In genomic region chrX:107777536-107777832, GRCh38 we compare ENCODE assay signal across 10 cellular contexts. TPM values are rescaled to one million over a fixed set of nuclear protein-coding genes. Genes with fewer than 3 reads are reported as not detected.
A peak's percentile ranks its signal among the peaks of the same experiment; 100 is the strongest.
DNase-seq lines count a peak whose midpoint lies in the region; TF ChIP-seq lines count a peak whose summit lies in the region.
"Had no signal": no experiment of that assay in that cellular context is flagged by ENCODE, and none has a peak within 500 bp of the region (broad histone marks: within the 10 kb centered on the region; RNA-seq: fewer than 3 reads in every experiment).

Gene NCBP2L, plus strand, starts transcription at chrX:107777733. Its CDS starts 16,488 bp downstream, at chrX:107794221.

- TF ChIP-seq POLR2A in esophagus squamous epithelium (IDR thresholded peaks at IDR 0.05): no peak

- peak within 1 kb of the TSS; percentile 42 for H3K27ac Mint-ChIP-seq in Calu3 (ENCODE audit: unreplicated experiment)

- CTCF ChIA-PET in Calu3 (lab: Charles Lee): interaction anchor here (0.6 to 3.7 kb wide), 15 partner anchors 9 to 239 kb away, joined by 3 to 51 read pairs (median 5); partner anchors contain the start of gene PRPS1

- H3K27me3 ChIP-seq in SJCRH30: no peaks in the 10 kb centered on the region
- no peaks in the 10 kb centered on the region for H3K27me3 ChIP-seq in esophagus squamous epithelium

- peak within 1 kb of the TSS; percentile 53 for H3K4me3 ChIP-seq in SJCRH30
- peak within 1 kb of the TSS; percentile 52 to 70 (median 64) for H3K4me3 ChIP-seq in esophagus squamous epithelium
- peak within 1 kb of the TSS; percentile 48 for H3K4me3 ChIP-seq in retinal pigment epithelial cell (ENCODE audit: low read length)

- H3K36me3 ChIP-seq in SJCRH30: no peaks in the 10 kb centered on the region
- H3K36me3 ChIP-seq in esophagus squamous epithelium: no peaks in the 10 kb centered on the region

- H3K36me3 Mint-ChIP-seq in Calu3 (ENCODE audit: insufficient read depth, unreplicated experiment): peaks cover 18% of the 10 kb centered on the region

- H3K27me3 Mint-ChIP-seq in Calu3 (ENCODE audit: unreplicated experiment): no peaks in the 10 kb centered on the region

- H3K4me1 ChIP-seq in SJCRH30 (no peaks in the 10 kb centered on the region), esophagus squamous epithelium (peaks cover 0 to 33% (median 0%) of the 10 kb centered on the region in 3 donors)

- H3K9me3 ChIP-seq in SJCRH30 (replicated peaks): no peaks in the 10 kb centered on the region
- no peaks in the 10 kb centered on the region for H3K9me3 ChIP-seq in esophagus squamous epithelium

- in situ Hi-C loops in GM13977 (cut with MboI; ENCODE audit: low pct_unique_long_range_greater_than_20kb, low sequenced_read_pairs, unreplicated experiment): loop anchor here (5.0 kb wide), 1 partner anchor 120 kb away; no protein-coding TSS in a partner anchor

- H3K27ac ChIP-seq in SJCRH30: no peak within 1 kb of the TSS
- H3K27ac ChIP-seq in esophagus squamous epithelium: peak within 1 kb of the TSS; percentile 82 to 94 (median 88)

- no peaks in the 10 kb centered on the region for H3K9me3 Mint-ChIP-seq in Calu3 (ENCODE audit: low read depth, unreplicated experiment)

- intact Hi-C loops in Calu3 (cut with micrococcal nuclease; ENCODE audit: unreplicated experiment) (loop anchor here (1.0 to 5.0 kb wide), 6 partner anchors 45 to 235 kb away; no protein-coding TSS in a partner anchor), esophagus squamous epithelium (cut with DNase I) (loop anchor here (5.0 kb wide), 1 partner anchor 120 kb away; no protein-coding TSS in a partner anchor)

- WGBS in esophagus squamous epithelium, 2 donors: 77% methylated on average over 6 of the region's 6 CpGs; no CpG with 5 or more reads in 1 of the 2 donors

- TF ChIP-seq CTCF in Calu3 (IDR thresholded peaks at IDR 0.05; ENCODE audit: unreplicated experiment) (peak; percentile 2), esophagus squamous epithelium (IDR thresholded peaks at IDR 0.05) (no peak), retinal pigment epithelial cell (conservative IDR thresholded peaks at IDR 0.05; ENCODE audit: low read depth, low read length) (no peak), GM13977 (IDR thresholded peaks at IDR 0.05; ENCODE audit: extremely low read depth, insufficient read depth, missing control alignments) (no peak)

- peaks cover 20% of the 10 kb centered on the region for H3K4me1 Mint-ChIP-seq in Calu3 (ENCODE audit: low read depth, unreplicated experiment)

- BruUV-seq in Calu3 (replicated peaks; lab: Mats Ljungman, UMichigan): no TSS peak

- H3K4me3 Mint-ChIP-seq in Calu3 (ENCODE audit: low read depth, unreplicated experiment): peak within 1 kb of the TSS; percentile 72

- no peak for DNase-seq in Calu3
- DNase-seq in SJCRH30: no peak
- DNase-seq in esophagus squamous epithelium (lab: John Stamatoyannopoulos, UW): no peak
- DNase-seq in retinal pigment epithelial cell (ENCODE audit: low read depth): no peak
- no peak for DNase-seq in NCI-H524 treated with DMSO at 0.1 percent for 48 hours (lab: John Stamatoyannopoulos, UW)
- no peak for DNase-seq in activated CD4-positive, CD25-positive, alpha-beta regulatory T cell (lab: John Stamatoyannopoulos, UW)
- no peak for DNase-seq in iPS-NIHi11 (ENCODE audit: low spot score)
- DNase-seq in GM13977 (ENCODE audit: low spot score): no peak

RNA-seq across cellular contexts. Expression of gene NCBP2L, which starts in this region (rescaled TPM):
- not detected in 2 replicates for total RNA-seq in Calu3 (2022)
- total RNA-seq in SJCRH30 (2014; rRNA removed; shearing (Covaris generic)): not detected in 2 replicates
- total RNA-seq in esophagus squamous epithelium: not detected
- total RNA-seq: HT1080; T-helper 1 cell treated with Interleukin-12 subunit alpha and Interleukin-12 subunit beta and Interleukin-4 antibody, amounts not matched to agents 30 ng/mL and 1 ng/mL, for 36 hours had no signal
